Comparison of ENCODE assay signal across 1 cellular context in genomic region chr6:56399250-56399671, GRCh38.
TF ChIP-seq lines count a peak whose summit lies in the region.

No MANE protein-coding gene starts in this region.

TF ChIP-seq in HepG2, 621 proteins besides CTCF, POLR2A, EP300 and RAD21 (continued from another document and continues in another):
- TF ChIP-seq THAP8 (CRISPR knock-in tag; IDR thresholded peaks at IDR 0.05; ENCODE audit: borderline replicate concordance) (no peak), ZFP36L1 (CRISPR knock-in tag; IDR thresholded peaks at IDR 0.05) (no peak), JARID2 (CRISPR knock-in tag; IDR thresholded peaks at IDR 0.05; ENCODE audit: insufficient replicate concordance) (peak; percentile 17), TBL1XR1 (IDR thresholded peaks at IDR 0.05; ENCODE audit: borderline replicate concordance, low read length, partially characterized antibody) (no peak), ZNF263 (CRISPR knock-in tag; IDR thresholded peaks at IDR 0.05) (no peak), SETDB1 (CRISPR knock-in tag; IDR thresholded peaks at IDR 0.05; ENCODE audit: borderline replicate concordance) (no peak), ZNF691 (CRISPR knock-in tag; IDR thresholded peaks at IDR 0.05; ENCODE audit: borderline replicate concordance, low read depth) (no peak), ZNF260 (CRISPR knock-in tag; IDR thresholded peaks at IDR 0.05; ENCODE audit: borderline replicate concordance, low read depth) (no peak), HNRNPK (IDR thresholded peaks at IDR 0.05; ENCODE audit: low read depth, low read length, poor library complexity, severe bottlenecking) (no peak), RBM22 (optimal IDR thresholded peaks at IDR 0.05; ENCODE audit: low read length) (no peak), SRY (CRISPR knock-in tag; IDR thresholded peaks at IDR 0.05) (no peak), SAP130 (CRISPR knock-in tag; IDR thresholded peaks at IDR 0.05; ENCODE audit: low read depth) (no peak), NFIB (CRISPR knock-in tag; IDR thresholded peaks at IDR 0.05; ENCODE audit: borderline replicate concordance) (no peak), TFE3 (CRISPR knock-in tag; IDR thresholded peaks at IDR 0.05) (no peak), SNAI1 (CRISPR knock-in tag; IDR thresholded peaks at IDR 0.05; ENCODE audit: borderline replicate concordance) (no peak), HMGA1 (CRISPR knock-in tag; conservative IDR thresholded peaks at IDR 0.05) (no peak), TBX2 (CRISPR knock-in tag; IDR thresholded peaks at IDR 0.05; ENCODE audit: borderline replicate concordance) (no peak), FOXA3 (CRISPR knock-in tag; IDR thresholded peaks at IDR 0.05) (no peak), GABPA (IDR thresholded peaks at IDR 0.05; ENCODE audit: low read depth, low read length) (no peak), GABPA (CRISPR knock-in tag; IDR thresholded peaks at IDR 0.05; ENCODE audit: low read depth) (0 out of 2 replicates have a peak, but pooled peaks have one; percentile 2), PAWR (CRISPR knock-in tag; IDR thresholded peaks at IDR 0.05; ENCODE audit: borderline replicate concordance) (no peak), ZSCAN12 (CRISPR knock-in tag; IDR thresholded peaks at IDR 0.05) (no peak), ASH2L (IDR thresholded peaks at IDR 0.05; ENCODE audit: insufficient read length, low read depth, low read length) (peak; percentile 99), ZNF781 (CRISPR knock-in tag; IDR thresholded peaks at IDR 0.05; ENCODE audit: borderline replicate concordance, not compliant biosample characterization) (no peak), GATA4 (IDR thresholded peaks at IDR 0.05; ENCODE audit: borderline replicate concordance, low read depth) (no peak), TOE1 (CRISPR knock-in tag; IDR thresholded peaks at IDR 0.05) (no peak), ZNF33A (CRISPR knock-in tag; IDR thresholded peaks at IDR 0.05; ENCODE audit: borderline replicate concordance) (no peak), ATF6 (CRISPR knock-in tag; conservative IDR thresholded peaks at IDR 0.05) (no peak), KAT2B (IDR thresholded peaks at IDR 0.05; ENCODE audit: borderline replicate concordance, low read depth, low read length) (no peak), BRD4 (CRISPR knock-in tag; IDR thresholded peaks at IDR 0.05) (no peak), SCMH1 (CRISPR knock-in tag; IDR thresholded peaks at IDR 0.05; ENCODE audit: borderline replicate concordance) (no peak), JUN (CRISPR knock-in tag; IDR thresholded peaks at IDR 0.05) (no peak), ZNF44 (CRISPR knock-in tag; IDR thresholded peaks at IDR 0.05) (no peak), ARHGAP35 (CRISPR knock-in tag; IDR thresholded peaks at IDR 0.05; ENCODE audit: borderline replicate concordance) (no peak), MIER2 (CRISPR knock-in tag; IDR thresholded peaks at IDR 0.05) (no peak), ZNF816 (CRISPR knock-in tag; IDR thresholded peaks at IDR 0.05; ENCODE audit: borderline replicate concordance) (no peak), ZNF225 (CRISPR knock-in tag; IDR thresholded peaks at IDR 0.05) (no peak), SP4 (CRISPR knock-in tag; IDR thresholded peaks at IDR 0.05) (no peak), ATM (IDR thresholded peaks at IDR 0.05; ENCODE audit: borderline replicate concordance) (no peak), MTF2 (CRISPR knock-in tag; IDR thresholded peaks at IDR 0.05; ENCODE audit: borderline replicate concordance) (no peak)
- TF ChIP-seq, protein P1, sequence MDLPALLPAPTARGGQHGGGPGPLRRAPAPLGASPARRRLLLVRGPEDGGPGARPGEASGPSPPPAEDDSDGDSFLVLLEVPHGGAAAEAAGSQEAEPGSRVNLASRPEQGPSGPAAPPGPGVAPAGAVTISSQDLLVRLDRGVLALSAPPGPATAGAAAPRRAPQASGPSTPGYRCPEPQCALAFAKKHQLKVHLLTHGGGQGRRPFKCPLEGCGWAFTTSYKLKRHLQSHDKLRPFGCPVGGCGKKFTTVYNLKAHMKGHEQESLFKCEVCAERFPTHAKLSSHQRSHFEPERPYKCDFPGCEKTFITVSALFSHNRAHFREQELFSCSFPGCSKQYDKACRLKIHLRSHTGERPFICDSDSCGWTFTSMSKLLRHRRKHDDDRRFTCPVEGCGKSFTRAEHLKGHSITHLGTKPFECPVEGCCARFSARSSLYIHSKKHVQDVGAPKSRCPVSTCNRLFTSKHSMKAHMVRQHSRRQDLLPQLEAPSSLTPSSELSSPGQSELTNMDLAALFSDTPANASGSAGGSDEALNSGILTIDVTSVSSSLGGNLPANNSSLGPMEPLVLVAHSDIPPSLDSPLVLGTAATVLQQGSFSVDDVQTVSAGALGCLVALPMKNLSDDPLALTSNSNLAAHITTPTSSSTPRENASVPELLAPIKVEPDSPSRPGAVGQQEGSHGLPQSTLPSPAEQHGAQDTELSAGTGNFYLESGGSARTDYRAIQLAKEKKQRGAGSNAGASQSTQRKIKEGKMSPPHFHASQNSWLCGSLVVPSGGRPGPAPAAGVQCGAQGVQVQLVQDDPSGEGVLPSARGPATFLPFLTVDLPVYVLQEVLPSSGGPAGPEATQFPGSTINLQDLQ (CRISPR knock-in tag; IDR thresholded peaks at IDR 0.05) = no peak
- TF ChIP-seq, protein P2, sequence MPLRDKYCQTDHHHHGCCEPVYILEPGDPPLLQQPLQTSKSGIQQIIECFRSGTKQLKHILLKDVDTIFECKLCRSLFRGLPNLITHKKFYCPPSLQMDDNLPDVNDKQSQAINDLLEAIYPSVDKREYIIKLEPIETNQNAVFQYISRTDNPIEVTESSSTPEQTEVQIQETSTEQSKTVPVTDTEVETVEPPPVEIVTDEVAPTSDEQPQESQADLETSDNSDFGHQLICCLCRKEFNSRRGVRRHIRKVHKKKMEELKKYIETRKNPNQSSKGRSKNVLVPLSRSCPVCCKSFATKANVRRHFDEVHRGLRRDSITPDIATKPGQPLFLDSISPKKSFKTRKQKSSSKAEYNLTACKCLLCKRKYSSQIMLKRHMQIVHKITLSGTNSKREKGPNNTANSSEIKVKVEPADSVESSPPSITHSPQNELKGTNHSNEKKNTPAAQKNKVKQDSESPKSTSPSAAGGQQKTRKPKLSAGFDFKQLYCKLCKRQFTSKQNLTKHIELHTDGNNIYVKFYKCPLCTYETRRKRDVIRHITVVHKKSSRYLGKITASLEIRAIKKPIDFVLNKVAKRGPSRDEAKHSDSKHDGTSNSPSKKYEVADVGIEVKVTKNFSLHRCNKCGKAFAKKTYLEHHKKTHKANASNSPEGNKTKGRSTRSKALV (CRISPR knock-in tag; IDR thresholded peaks at IDR 0.05) = no peak
- TF ChIP-seq, protein P3, sequence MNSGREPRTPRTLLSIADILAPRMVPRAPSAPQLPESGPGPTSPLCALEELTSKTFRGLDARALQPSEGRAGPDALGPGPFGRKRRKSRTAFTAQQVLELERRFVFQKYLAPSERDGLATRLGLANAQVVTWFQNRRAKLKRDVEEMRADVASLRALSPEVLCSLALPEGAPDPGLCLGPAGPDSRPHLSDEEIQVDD (CRISPR knock-in tag; IDR thresholded peaks at IDR 0.05; ENCODE audit: borderline replicate concordance) = no peak
- TF ChIP-seq, protein P4, sequence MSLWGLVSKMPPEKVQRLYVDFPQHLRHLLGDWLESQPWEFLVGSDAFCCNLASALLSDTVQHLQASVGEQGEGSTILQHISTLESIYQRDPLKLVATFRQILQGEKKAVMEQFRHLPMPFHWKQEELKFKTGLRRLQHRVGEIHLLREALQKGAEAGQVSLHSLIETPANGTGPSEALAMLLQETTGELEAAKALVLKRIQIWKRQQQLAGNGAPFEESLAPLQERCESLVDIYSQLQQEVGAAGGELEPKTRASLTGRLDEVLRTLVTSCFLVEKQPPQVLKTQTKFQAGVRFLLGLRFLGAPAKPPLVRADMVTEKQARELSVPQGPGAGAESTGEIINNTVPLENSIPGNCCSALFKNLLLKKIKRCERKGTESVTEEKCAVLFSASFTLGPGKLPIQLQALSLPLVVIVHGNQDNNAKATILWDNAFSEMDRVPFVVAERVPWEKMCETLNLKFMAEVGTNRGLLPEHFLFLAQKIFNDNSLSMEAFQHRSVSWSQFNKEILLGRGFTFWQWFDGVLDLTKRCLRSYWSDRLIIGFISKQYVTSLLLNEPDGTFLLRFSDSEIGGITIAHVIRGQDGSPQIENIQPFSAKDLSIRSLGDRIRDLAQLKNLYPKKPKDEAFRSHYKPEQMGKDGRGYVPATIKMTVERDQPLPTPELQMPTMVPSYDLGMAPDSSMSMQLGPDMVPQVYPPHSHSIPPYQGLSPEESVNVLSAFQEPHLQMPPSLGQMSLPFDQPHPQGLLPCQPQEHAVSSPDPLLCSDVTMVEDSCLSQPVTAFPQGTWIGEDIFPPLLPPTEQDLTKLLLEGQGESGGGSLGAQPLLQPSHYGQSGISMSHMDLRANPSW (CRISPR knock-in tag; IDR thresholded peaks at IDR 0.05; ENCODE audit: borderline replicate concordance) = no peak
- TF ChIP-seq, protein P5, sequence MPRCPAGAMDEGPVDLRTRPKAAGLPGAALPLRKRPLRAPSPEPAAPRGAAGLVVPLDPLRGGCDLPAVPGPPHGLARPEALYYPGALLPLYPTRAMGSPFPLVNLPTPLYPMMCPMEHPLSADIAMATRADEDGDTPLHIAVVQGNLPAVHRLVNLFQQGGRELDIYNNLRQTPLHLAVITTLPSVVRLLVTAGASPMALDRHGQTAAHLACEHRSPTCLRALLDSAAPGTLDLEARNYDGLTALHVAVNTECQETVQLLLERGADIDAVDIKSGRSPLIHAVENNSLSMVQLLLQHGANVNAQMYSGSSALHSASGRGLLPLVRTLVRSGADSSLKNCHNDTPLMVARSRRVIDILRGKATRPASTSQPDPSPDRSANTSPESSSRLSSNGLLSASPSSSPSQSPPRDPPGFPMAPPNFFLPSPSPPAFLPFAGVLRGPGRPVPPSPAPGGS (CRISPR knock-in tag; IDR thresholded peaks at IDR 0.05) = no peak
- TF ChIP-seq, protein P6, sequence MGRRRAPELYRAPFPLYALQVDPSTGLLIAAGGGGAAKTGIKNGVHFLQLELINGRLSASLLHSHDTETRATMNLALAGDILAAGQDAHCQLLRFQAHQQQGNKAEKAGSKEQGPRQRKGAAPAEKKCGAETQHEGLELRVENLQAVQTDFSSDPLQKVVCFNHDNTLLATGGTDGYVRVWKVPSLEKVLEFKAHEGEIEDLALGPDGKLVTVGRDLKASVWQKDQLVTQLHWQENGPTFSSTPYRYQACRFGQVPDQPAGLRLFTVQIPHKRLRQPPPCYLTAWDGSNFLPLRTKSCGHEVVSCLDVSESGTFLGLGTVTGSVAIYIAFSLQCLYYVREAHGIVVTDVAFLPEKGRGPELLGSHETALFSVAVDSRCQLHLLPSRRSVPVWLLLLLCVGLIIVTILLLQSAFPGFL (CRISPR knock-in tag; IDR thresholded peaks at IDR 0.05) = no peak
- TF ChIP-seq, protein P7, sequence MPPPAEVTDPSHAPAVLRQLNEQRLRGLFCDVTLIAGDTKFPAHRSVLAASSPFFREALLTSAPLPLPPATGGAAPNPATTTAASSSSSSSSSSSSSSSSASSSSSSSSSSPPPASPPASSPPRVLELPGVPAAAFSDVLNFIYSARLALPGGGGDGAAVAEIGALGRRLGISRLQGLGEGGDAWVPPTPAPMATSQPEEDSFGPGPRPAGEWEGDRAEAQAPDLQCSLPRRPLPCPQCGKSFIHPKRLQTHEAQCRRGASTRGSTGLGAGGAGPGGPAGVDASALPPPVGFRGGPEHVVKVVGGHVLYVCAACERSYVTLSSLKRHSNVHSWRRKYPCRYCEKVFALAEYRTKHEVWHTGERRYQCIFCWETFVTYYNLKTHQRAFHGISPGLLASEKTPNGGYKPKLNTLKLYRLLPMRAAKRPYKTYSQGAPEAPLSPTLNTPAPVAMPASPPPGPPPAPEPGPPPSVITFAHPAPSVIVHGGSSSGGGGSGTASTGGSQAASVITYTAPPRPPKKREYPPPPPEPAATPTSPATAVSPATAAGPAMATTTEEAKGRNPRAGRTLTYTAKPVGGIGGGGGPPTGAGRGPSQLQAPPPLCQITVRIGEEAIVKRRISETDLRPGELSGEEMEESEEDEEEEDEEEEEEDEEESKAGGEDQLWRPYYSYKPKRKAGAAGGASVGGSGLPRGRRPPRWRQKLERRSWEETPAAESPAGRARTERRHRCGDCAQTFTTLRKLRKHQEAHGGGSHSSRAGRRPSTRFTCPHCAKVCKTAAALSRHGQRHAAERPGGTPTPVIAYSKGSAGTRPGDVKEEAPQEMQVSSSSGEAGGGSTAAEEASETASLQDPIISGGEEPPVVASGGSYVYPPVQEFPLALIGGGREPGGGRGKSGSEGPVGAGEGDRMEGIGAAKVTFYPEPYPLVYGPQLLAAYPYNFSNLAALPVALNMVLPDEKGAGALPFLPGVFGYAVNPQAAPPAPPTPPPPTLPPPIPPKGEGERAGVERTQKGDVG (CRISPR knock-in tag; IDR thresholded peaks at IDR 0.05; ENCODE audit: borderline replicate concordance) = no peak
